9 cellular contexts compared by ENCODE assay signal in the genomic region with DNA sequence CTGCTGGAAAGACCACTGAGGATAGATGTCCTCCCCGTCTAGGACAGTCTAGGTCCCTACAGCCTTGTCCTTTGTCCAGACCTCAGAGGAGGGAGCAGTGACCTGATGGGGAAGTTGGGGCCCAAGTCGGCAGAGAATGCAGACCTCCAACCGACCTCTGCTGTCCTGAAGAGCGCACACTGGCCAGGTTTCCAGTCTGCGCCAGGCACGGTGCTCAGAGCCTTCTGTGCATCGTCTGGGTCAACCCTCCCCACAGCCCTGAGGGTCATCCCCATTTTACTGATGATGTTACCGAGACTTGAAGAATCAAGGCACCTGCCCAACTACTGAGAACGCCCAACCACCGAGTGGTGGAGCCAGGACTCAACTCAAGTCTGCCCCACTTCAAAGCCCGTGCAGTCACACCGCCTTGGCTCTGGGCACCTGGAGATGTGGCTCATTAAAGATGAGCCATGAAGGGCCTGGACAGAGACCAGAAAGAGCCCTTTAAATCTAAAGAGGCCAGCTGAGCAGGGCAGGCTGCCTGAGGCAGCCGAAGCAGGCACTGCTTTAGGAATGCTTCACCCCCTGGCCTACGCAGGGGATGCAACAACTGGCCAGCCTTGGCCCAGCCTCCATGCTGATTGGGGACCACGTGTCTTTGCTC. TPM values are rescaled to one million over a fixed set of nuclear protein-coding genes. Genes with fewer than 3 reads are reported as not detected.
DNase-seq lines count a peak whose midpoint lies in the region; ATAC-seq and TF ChIP-seq lines count a peak whose summit lies in the region.
"Had no signal": no experiment of that assay in that cellular context is flagged by ENCODE, and none has a peak within 500 bp of the region (broad histone marks: within the 10 kb centered on the region; RNA-seq: fewer than 3 reads in every experiment).

No MANE protein-coding gene starts in this region.

- peaks cover 18% of the 10 kb centered on the region for H3K36me3 Mint-ChIP-seq in activated CD4-positive, alpha-beta T cell treated with anti-CD3 and anti-CD28 coated beads, Interleukin-2, amount 10 ng/mL, durations not matched to agents 24 days and 14 days (ENCODE audit: low read depth)
- no peaks in the 10 kb centered on the region for H3K36me3 Mint-ChIP-seq in activated naive CD4-positive, alpha-beta T cell treated with anti-CD3 and anti-CD28 coated beads, Interleukin-2, amount 50 U/mL, for 24 hours

- H3K27ac Mint-ChIP-seq in activated CD4-positive, alpha-beta T cell treated with anti-CD3 and anti-CD28 coated beads, Interleukin-2, amount 10 ng/mL, durations not matched to agents 24 days and 14 days = peak overlapping the region; percentile 14
- H3K27ac Mint-ChIP-seq in activated naive CD4-positive, alpha-beta T cell treated with anti-CD3 and anti-CD28 coated beads, Interleukin-2, amount 50 U/mL, for 24 hours = peak overlapping the region; percentile 41

- peaks cover 72% of the 10 kb centered on the region for H3K4me1 Mint-ChIP-seq in activated CD4-positive, alpha-beta T cell treated with anti-CD3 and anti-CD28 coated beads, Interleukin-2, amount 10 ng/mL, durations not matched to agents 24 days and 14 days
- H3K4me1 Mint-ChIP-seq in activated naive CD4-positive, alpha-beta T cell treated with anti-CD3 and anti-CD28 coated beads, Interleukin-2, amount 50 U/mL, for 24 hours = peaks cover 73% of the 10 kb centered on the region

- H3K4me3 Mint-ChIP-seq in activated CD4-positive, alpha-beta T cell treated with anti-CD3 and anti-CD28 coated beads, Interleukin-2, amount 10 ng/mL, durations not matched to agents 24 days and 14 days = peak overlapping the region; percentile 24
- H3K4me3 Mint-ChIP-seq in activated naive CD4-positive, alpha-beta T cell treated with anti-CD3 and anti-CD28 coated beads, Interleukin-2, amount 50 U/mL, for 24 hours = peak overlapping the region; percentile 61

- H3K36me3 ChIP-seq in lung (ENCODE audit: control insufficient read depth in 2 of 2, insufficient read depth in 2 of 2, low read length in 2 of 2) (peaks cover 0 to 2% of the 10 kb centered on the region in 2 donors), suprapubic skin (no peaks in the 10 kb centered on the region)

- TF ChIP-seq CTCF in lung (IDR thresholded peaks at IDR 0.05; ENCODE audit: control extremely low read depth, extremely low read depth) (no peak), suprapubic skin (IDR thresholded peaks at IDR 0.05) (no peak)

- no peaks in the 10 kb centered on the region for H3K9me3 ChIP-seq in lung (ENCODE audit: control insufficient read depth in 2 of 2, insufficient read depth in 1 of 2, low read length in 1 of 2)
- H3K9me3 ChIP-seq in suprapubic skin = no peaks in the 10 kb centered on the region

- H3K27me3 Mint-ChIP-seq in activated CD4-positive, alpha-beta T cell treated with anti-CD3 and anti-CD28 coated beads, Interleukin-2, amount 10 ng/mL, durations not matched to agents 24 days and 14 days = no peaks in the 10 kb centered on the region
- H3K27me3 Mint-ChIP-seq in activated naive CD4-positive, alpha-beta T cell treated with anti-CD3 and anti-CD28 coated beads, Interleukin-2, amount 50 U/mL, for 24 hours = no peaks in the 10 kb centered on the region

- no peak for TF ChIP-seq EP300 in suprapubic skin (IDR thresholded peaks at IDR 0.05)

- ATAC-seq in lung (ENCODE audit: insufficient read depth, low FRiP score) (no peak), GM19328 (IDR thresholded peaks at IDR 0.05; ENCODE audit: unreplicated experiment) (no peak)

- H3K27ac ChIP-seq in lung (ENCODE audit: low read depth in 1 of 2, low read length in 1 of 2) (peak overlapping the region; percentile 54 to 94), suprapubic skin (peak overlapping the region; percentile 95), substantia nigra (ENCODE audit: low read depth, low read length, poor library complexity, severe bottlenecking) (no peak overlapping the region)

- no peak for TF ChIP-seq POLR2A in suprapubic skin (IDR thresholded peaks at IDR 0.05)

- H3K27me3 ChIP-seq in lung (ENCODE audit: control insufficient read depth, insufficient read depth) = no peaks in the 10 kb centered on the region
- no peaks in the 10 kb centered on the region for H3K27me3 ChIP-seq in suprapubic skin

- 74 to 78% methylated on average over 15 of the region's 15 CpGs for WGBS in lung, 2 donors
- WGBS in suprapubic skin = 72% methylated on average over 10 of the region's 15 CpGs

- H3K4me3 ChIP-seq in lung (no peak overlapping the region), suprapubic skin (no peak overlapping the region)

- peaks cover 48 to 51% of the 10 kb centered on the region in 2 donors for H3K4me1 ChIP-seq in lung (ENCODE audit: control insufficient read depth in 2 of 2, insufficient read depth in 2 of 2, low read length in 2 of 2)
- peaks cover 86% of the 10 kb centered on the region for H3K4me1 ChIP-seq in suprapubic skin

- DNase-seq in activated CD4-positive, alpha-beta T cell treated with anti-CD3 and anti-CD28 coated beads, Interleukin-2, amount 10 ng/mL, durations not matched to agents 24 days and 14 days = no peak
- no peak for DNase-seq in activated CD4-positive, alpha-beta T cell treated with anti-CD3 and anti-CD28 coated beads, Interleukin-2, amount 50 U/mL, for 4 hours
- DNase-seq in lung (ENCODE audit: low spot score) (no peak), suprapubic skin (ENCODE audit: low spot score in 2 of 2) (peak; percentile 50 to 58), substantia nigra (lab: John Stamatoyannopoulos, UW) (no peak), GM19240 (ENCODE audit: insufficient read length, low spot score) (no peak)
- DNase-seq: SW 1271 had no signal

- no peaks in the 10 kb centered on the region for H3K9me3 Mint-ChIP-seq in activated CD4-positive, alpha-beta T cell treated with anti-CD3 and anti-CD28 coated beads, Interleukin-2, amount 10 ng/mL, durations not matched to agents 24 days and 14 days
- no peaks in the 10 kb centered on the region for H3K9me3 Mint-ChIP-seq in activated naive CD4-positive, alpha-beta T cell treated with anti-CD3 and anti-CD28 coated beads, Interleukin-2, amount 50 U/mL, for 24 hours

- intact Hi-C loops in activated CD4-positive, alpha-beta T cell treated with anti-CD3 and anti-CD28 coated beads, Interleukin-2, amount 10 ng/mL, durations not matched to agents 24 days and 14 days (cut with micrococcal nuclease) = loop anchor here (10.0 kb wide), 1 partner anchor 419 kb away; the partner anchor contains the start of gene STN1

RNA-seq across cellular contexts. Expression of gene ITPRIP, which starts 4.4 kb away (rescaled TPM):
- 14.7 and 15.4 TPM in 2 replicates for total RNA-seq in activated CD4-positive, alpha-beta T cell treated with anti-CD3 and anti-CD28 coated beads, Interleukin-2, amount 10 ng/mL, durations not matched to agents 24 days and 14 days
- total RNA-seq in lung (10 to 100 TPM; 23.8 to 36.0 TPM), suprapubic skin (100 to 1,000 TPM in 3 of 4 donors, 10 to 100 TPM in 1; 98.5 to 217 (median 191) TPM)
- polyA plus RNA-seq in lung = 10 to 100 TPM; 21.7 to 44.7 TPM

RNA-seq across cellular contexts. Expression of gene CFAP58, which starts 19.8 kb away (rescaled TPM):
- total RNA-seq in activated CD4-positive, alpha-beta T cell treated with anti-CD3 and anti-CD28 coated beads, Interleukin-2, amount 10 ng/mL, durations not matched to agents 24 days and 14 days = 0.16 and 0.19 TPM in 2 replicates
- total RNA-seq in lung (1 to 10 TPM; 5.0 to 5.4 TPM), suprapubic skin (1 to 10 TPM in 1 of 4 donors, under 1 TPM in 3; 0.13 to 1.0 (median 0.39) TPM)
- polyA plus RNA-seq in lung = 1 to 10 TPM; 1.4 to 2.2 TPM

Comparison
In these comparisons a context has a peak if more than half of its experiments do, and no peak if none do; other contexts are left out.
1. DNase-seq: peak in suprapubic skin (2 of 2); none in activated CD4-positive, alpha-beta T cell treated with anti-CD3 and anti-CD28 coated beads, Interleukin-2, amount 10 ng/mL, durations not matched to agents 24 days and 14 days (single experiment), activated CD4-positive, alpha-beta T cell treated with anti-CD3 and anti-CD28 coated beads, Interleukin-2, amount 50 U/mL, for 4 hours (0 of 2), lung (single experiment), substantia nigra (0 of 49) and GM19240 (single experiment).